Comparison of ENCODE assay signal across 8 cellular contexts in the genomic region with DNA sequence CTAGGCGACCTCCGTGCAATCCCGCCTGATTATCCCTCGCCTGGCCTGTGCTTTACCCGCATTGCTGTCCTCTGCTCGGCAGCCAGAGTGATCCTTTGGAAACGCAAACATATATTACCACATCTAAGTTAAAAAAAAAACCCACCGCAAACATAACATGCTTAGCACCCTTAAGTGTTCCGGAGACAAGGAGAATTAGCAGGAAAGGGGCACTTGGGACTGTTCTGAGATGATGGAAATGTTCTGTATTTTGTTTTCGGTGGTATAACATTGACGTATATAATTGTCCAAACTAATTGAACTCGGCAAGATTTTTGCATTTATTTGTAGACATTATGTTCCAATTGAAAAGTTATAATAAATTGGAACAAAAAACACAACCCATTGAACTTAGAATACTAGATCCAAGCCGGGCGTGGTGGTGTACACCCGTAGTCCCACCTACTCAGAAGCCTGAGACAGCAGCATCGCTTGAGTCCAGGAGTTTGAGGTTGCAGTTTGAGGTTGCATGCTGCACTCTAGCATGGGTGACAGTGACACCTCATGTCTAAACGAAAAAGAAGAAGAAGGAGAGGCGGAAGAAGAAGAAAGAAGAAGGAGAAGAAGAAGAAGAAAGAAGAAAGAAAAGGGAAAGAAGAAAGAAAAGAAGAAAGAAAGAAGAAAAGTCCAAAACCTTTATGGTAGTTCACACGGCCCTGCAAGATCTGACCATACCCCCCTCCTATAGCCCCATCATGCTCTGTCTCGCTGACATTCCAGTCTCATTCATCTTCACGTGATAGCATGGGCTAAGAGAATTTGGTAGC. TPM values are rescaled to one million over a fixed set of nuclear protein-coding genes. Genes with fewer than 3 reads are reported as not detected.
DNase-seq lines count a peak whose midpoint lies in the region; ATAC-seq and TF ChIP-seq lines count a peak whose summit lies in the region.

No MANE protein-coding gene starts in this region.

- peaks cover 5% of the 10 kb centered on the region for H3K79me1 ChIP-seq in trophoblast cell (ENCODE audit: low read length)

- no peak overlapping the region for H3K14ac ChIP-seq in trophoblast cell (ENCODE audit: low read length)

- no peak overlapping the region for H3K4ac ChIP-seq in trophoblast cell (ENCODE audit: low read depth, low read length)

- H3K27ac ChIP-seq in effector memory CD4-positive, alpha-beta T cell (ENCODE audit: insufficient read depth, low read length, poor library complexity, severe bottlenecking) = peak overlapping the region; percentile 72
- no peak overlapping the region for H3K27ac ChIP-seq in trophoblast cell (ENCODE audit: low read depth, low read length)

- no peak overlapping the region for H4K91ac ChIP-seq in trophoblast cell (ENCODE audit: low read depth, low read length)

- H3K4me1 ChIP-seq in effector memory CD4-positive, alpha-beta T cell (ENCODE audit: control insufficient read depth, insufficient read depth, low read length, poor library complexity, severe bottlenecking) = peaks cover 13% of the 10 kb centered on the region
- H3K4me1 ChIP-seq in trophoblast cell (ENCODE audit: control insufficient read depth in 1 of 2, insufficient read depth in 2 of 2, low read length in 2 of 2) = peaks cover 3 to 5% of the 10 kb centered on the region in 2 experiments

- DNase-seq in GM12865 (ENCODE audit: low read depth) (peak; percentile 38), NAMALWA (ENCODE audit: low spot score) (peak; percentile 41), trophoblast cell (no peak), NCI-H187 (lab: John Stamatoyannopoulos, UW) (no peak), posterior cingulate gyrus (no peak)
- DNase-seq in effector memory CD4-positive, alpha-beta T cell = no peak

- no peaks in the 10 kb centered on the region for H3K9me3 ChIP-seq in effector memory CD4-positive, alpha-beta T cell (ENCODE audit: control insufficient read depth, low read length)
- H3K9me3 ChIP-seq in trophoblast cell (ENCODE audit: insufficient read depth, low read depth, low read length) = no peaks in the 10 kb centered on the region

- H3K9ac ChIP-seq in trophoblast cell (ENCODE audit: low read length) = no peak overlapping the region

- no peaks in the 10 kb centered on the region for H3K36me3 ChIP-seq in effector memory CD4-positive, alpha-beta T cell (ENCODE audit: control insufficient read depth, insufficient read depth, low read length)
- H3K36me3 ChIP-seq in trophoblast cell (ENCODE audit: control insufficient read depth in 1 of 2, insufficient read depth in 2 of 2, low read length in 2 of 2) = peaks cover 6 to 9% of the 10 kb centered on the region in 2 experiments

- no peak overlapping the region for H2BK12ac ChIP-seq in trophoblast cell (ENCODE audit: low read length)

- no peak for TF ChIP-seq CTCF in GM12865 (IDR thresholded peaks at IDR 0.05; ENCODE audit: insufficient read depth, low read depth, low read length, missing control alignments)

- peak overlapping the region; percentile 52 for H3K4me2 ChIP-seq in trophoblast cell (ENCODE audit: low read length)

- no peak overlapping the region for H4K8ac ChIP-seq in trophoblast cell (ENCODE audit: low read depth, low read length)

- no CpG with 5 or more reads among the region's 21 CpGs for WGBS in trophoblast cell (ENCODE audit: extremely low coverage, insufficient coverage, insufficient read length)

- H2AK5ac ChIP-seq in trophoblast cell (ENCODE audit: low read length) = no peak overlapping the region

- no peaks in the 10 kb centered on the region for H3K27me3 ChIP-seq in effector memory CD4-positive, alpha-beta T cell (replicated peaks; ENCODE audit: control insufficient read depth, insufficient read depth, low read length, poor library complexity, severe bottlenecking)
- H3K27me3 ChIP-seq in trophoblast cell (ENCODE audit: insufficient read depth, low read length) = no peaks in the 10 kb centered on the region

- H3K4me3 ChIP-seq in GM12865 (ENCODE audit: low read depth, low read length) (peak overlapping the region; percentile 56), trophoblast cell (ENCODE audit: low read depth, low read length) (no peak overlapping the region)
- peak overlapping the region; percentile 86 for H3K4me3 ChIP-seq in effector memory CD4-positive, alpha-beta T cell (ENCODE audit: insufficient read depth, low read depth, low read length, poor library complexity, severe bottlenecking)

- no peak overlapping the region for H4K12ac ChIP-seq in trophoblast cell (ENCODE audit: low read depth, low read length)

- no peak overlapping the region for H2BK5ac ChIP-seq in trophoblast cell (ENCODE audit: low read depth, low read length, poor library complexity)

- peaks cover 8% of the 10 kb centered on the region for H3K79me2 ChIP-seq in trophoblast cell (ENCODE audit: control insufficient read depth, insufficient read depth, low read length, poor library complexity)

- no peak overlapping the region for H2BK120ac ChIP-seq in trophoblast cell (ENCODE audit: insufficient read depth, low read length, poor library complexity)

- no peak overlapping the region for H3K18ac ChIP-seq in trophoblast cell (ENCODE audit: low read length)

- H2AFZ ChIP-seq in trophoblast cell (ENCODE audit: insufficient read depth, low read length, poor library complexity) = no peak overlapping the region

- no peak for ATAC-seq in HG03039 (IDR thresholded peaks at IDR 0.05; ENCODE audit: unreplicated experiment)
- no peak for ATAC-seq in HG02938 (IDR thresholded peaks at IDR 0.05; ENCODE audit: unreplicated experiment)

- no peak overlapping the region for H3K23ac ChIP-seq in trophoblast cell (ENCODE audit: low read length)

- intact Hi-C loops in posterior cingulate gyrus (cut with DNase I) = loop anchor here (5.0 kb wide), 1 partner anchor 42 kb away; the partner anchor contains the start of gene PMM1

RNA-seq across cellular contexts. Expression of gene POLR3H, which starts 0.6 kb away (rescaled TPM):
- polyA plus RNA-seq in trophoblast cell (2013) = 18.5 and 20.5 TPM in 2 replicates

RNA-seq across cellular contexts. Expression of gene CSDC2, which starts 15.9 kb away (rescaled TPM):
- 3.1 TPM in 2 replicates for polyA plus RNA-seq in trophoblast cell (2013)

RNA-seq across cellular contexts. Expression of gene PMM1, which starts 44.8 kb away (rescaled TPM):
- polyA plus RNA-seq in trophoblast cell (2013) = 30.4 and 33.0 TPM in 2 replicates

Comparison
In these comparisons a context has a peak if more than half of its experiments do, and no peak if none do; other contexts are left out.
1. DNase-seq: peak in GM12865 (single experiment) and NAMALWA (single experiment); none in effector memory CD4-positive, alpha-beta T cell (0 of 3), trophoblast cell (0 of 2), NCI-H187 (0 of 2) and posterior cingulate gyrus (0 of 10).